23 cellular contexts compared by ENCODE assay signal in genomic region chr10:112336556-112337201, GRCh38. TPM values are rescaled to one million over a fixed set of nuclear protein-coding genes. Genes with fewer than 3 reads are reported as not detected.
"Had no signal": no experiment of that assay in that cellular context is flagged by ENCODE, and none has a peak within 500 bp of the region (broad histone marks: within the 10 kb centered on the region; RNA-seq: fewer than 3 reads in every experiment).

No MANE protein-coding gene starts in this region.

- H3K27ac Mint-ChIP-seq: activated CD8-positive, alpha-beta memory T cell treated with anti-CD3 and anti-CD28 coated beads, Interleukin-2, amount 10 ng/mL, durations not matched to agents 7 days and 5 days; activated naive CD8-positive, alpha-beta T cell; activated T-cell treated with anti-CD3 and anti-CD28 coated beads, Interleukin-2, amount 50 U/mL, for 24 hours had no signal

- H3K9me3 Mint-ChIP-seq: activated T-cell treated with anti-CD3 and anti-CD28 coated beads, Interleukin-2, amount 50 U/mL, for 24 hours; natural killer cell treated with Interleukin-12 subunit alpha and Interleukin-12 subunit beta and Interleukin-15 and Interleukin-18, amount 100 ng/mL, for 72 hours had no signal

- H3K9me3 ChIP-seq: esophagus squamous epithelium, heart right ventricle, prostate gland, suprapubic skin, upper lobe of left lung had no signal

- H3K27me3 ChIP-seq: brain microvascular endothelial cell, esophagus squamous epithelium, heart right ventricle, suprapubic skin, upper lobe of left lung had no signal

- H3K4me1 ChIP-seq: esophagus squamous epithelium, suprapubic skin had no signal

- H3K27ac ChIP-seq: brain microvascular endothelial cell, esophagus squamous epithelium, heart right ventricle, prostate gland, suprapubic skin, upper lobe of left lung had no signal

- H3K4me3 Mint-ChIP-seq: activated CD8-positive, alpha-beta memory T cell treated with anti-CD3 and anti-CD28 coated beads, Interleukin-2, amount 10 ng/mL, durations not matched to agents 7 days and 5 days; activated naive CD8-positive, alpha-beta T cell; activated T-cell treated with anti-CD3 and anti-CD28 coated beads, Interleukin-2, amount 50 U/mL, for 24 hours had no signal

- H3K4me3 ChIP-seq: esophagus squamous epithelium, heart right ventricle, prostate gland, suprapubic skin, upper lobe of left lung had no signal

- H3K36me3 ChIP-seq: brain microvascular endothelial cell, esophagus squamous epithelium, heart right ventricle, prostate gland, suprapubic skin, upper lobe of left lung had no signal

- H3K36me3 Mint-ChIP-seq: activated CD8-positive, alpha-beta memory T cell treated with anti-CD3 and anti-CD28 coated beads, Interleukin-2, amount 10 ng/mL, durations not matched to agents 7 days and 5 days; activated naive CD8-positive, alpha-beta T cell; natural killer cell treated with Interleukin-12 subunit alpha and Interleukin-12 subunit beta and Interleukin-15 and Interleukin-18, amount 100 ng/mL, for 72 hours had no signal

- DNase-seq: activated CD4-positive, alpha-beta T cell treated with anti-CD3 and anti-CD28 coated beads, Interleukin-2, amount 50 U/mL, for 4 hours; activated CD8-positive, alpha-beta memory T cell treated with anti-CD3 and anti-CD28 coated beads, Interleukin-2, amount 10 ng/mL, durations not matched to agents 7 days and 5 days; activated effector memory CD4-positive, alpha-beta T cell treated with anti-CD3 and anti-CD28 coated beads, Interleukin-2, amount 50 U/mL, for 16 hours; activated T-cell treated with anti-CD3 and anti-CD28 coated beads, Interleukin-2, amount 50 U/mL, for 24 hours; amygdala; brain microvascular endothelial cell; cerebellar nuclear complex; esophagus squamous epithelium; heart right ventricle; islet precursor cell; stimulated activated naive CD4-positive, alpha-beta T cell treated with Interleukin-2 at 50 U/mL for 16 hours had no signal

RNA-seq across cellular contexts. Expression of gene TECTB, which starts 53.5 kb away (rescaled TPM):
- total RNA-seq: activated CD8-positive, alpha-beta memory T cell treated with anti-CD3 and anti-CD28 coated beads, Interleukin-2, amount 10 ng/mL, durations not matched to agents 7 days and 5 days; dermis microvascular lymphatic vessel endothelial cell; esophagus squamous epithelium; frontal cortex; heart right ventricle; lower leg skin; mononuclear cell; natural killer cell treated with Interleukin-12 subunit alpha and Interleukin-12 subunit beta and Interleukin-15 and Interleukin-18, amount 100 ng/mL, for 72 hours; omental fat pad; prostate gland; sciatic nerve; suprapubic skin; T-helper 2 cell treated with Interferon-gamma antibody and Interleukin-4, amounts not matched to agents 100 ng/mL and 5 ng/mL, for 36 hours; upper lobe of left lung had no signal
